8 cellular contexts compared by ENCODE assay signal in the genomic region with DNA sequence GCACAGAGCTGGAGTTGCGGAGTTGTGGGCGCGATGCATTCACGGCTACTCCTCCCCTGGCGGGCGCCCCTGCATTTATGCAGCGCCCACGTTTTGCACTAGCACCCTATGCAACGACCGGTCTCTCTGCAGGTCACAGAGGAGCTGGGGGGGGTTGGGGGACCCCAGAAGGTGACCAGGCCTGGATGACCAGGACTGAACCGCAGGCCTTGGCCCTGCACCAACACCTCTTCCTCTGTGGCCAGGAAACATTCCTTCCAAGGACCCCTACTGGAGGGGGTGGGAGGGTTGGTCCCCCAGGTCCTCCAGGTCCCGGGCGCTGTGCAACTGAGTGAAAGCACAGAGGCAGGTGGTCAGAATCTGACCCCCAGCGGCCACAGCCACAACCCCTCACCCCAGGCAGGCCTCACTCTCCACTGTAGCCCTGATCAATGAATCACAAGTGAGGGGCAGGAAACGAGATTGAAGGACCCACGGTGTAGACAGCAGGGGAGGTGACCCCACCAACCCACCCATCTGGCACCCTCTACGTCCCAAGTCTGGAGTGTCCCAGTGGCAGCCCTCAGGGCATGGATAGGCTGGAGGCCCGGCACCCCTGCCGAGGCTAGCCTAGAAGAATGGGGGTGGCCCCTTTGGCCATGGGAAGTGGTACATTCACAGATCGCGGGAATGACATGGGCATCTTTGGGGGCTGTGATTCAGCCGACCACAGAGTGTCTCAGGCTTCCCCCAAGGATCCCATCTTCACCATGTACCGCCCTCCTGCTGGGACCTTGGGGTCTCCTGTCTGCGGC. TPM values are rescaled to one million over a fixed set of nuclear protein-coding genes. Genes with fewer than 3 reads are reported as not detected.
DNase-seq lines count a peak whose midpoint lies in the region; ATAC-seq and TF ChIP-seq lines count a peak whose summit lies in the region.

No MANE protein-coding gene starts in this region.

- intact Hi-C loops in CD4-positive, alpha-beta memory T cell (cut with micrococcal nuclease) = loop anchor here (1.0 to 2.0 kb wide), 4 partner anchors 11 to 43 kb away; a partner anchor contains a TSS
- intact Hi-C loops in adrenal gland (cut with DNase I) (no loop called here), transverse colon (cut with DNase I; ENCODE audit: low total_unique reads) (no loop called here)

- no peaks in the 10 kb centered on the region for H3K36me3 ChIP-seq in CD4-positive, alpha-beta memory T cell (ENCODE audit: insufficient read depth, low read length)
- H3K36me3 ChIP-seq in adrenal gland (replicated peaks in 1 of 2) = no peaks in the 10 kb centered on the region
- no peaks in the 10 kb centered on the region for H3K36me3 ChIP-seq in transverse colon

- peaks cover 50% of the 10 kb centered on the region for H3K4me1 ChIP-seq in CD4-positive, alpha-beta memory T cell (ENCODE audit: insufficient read depth, low read length)
- H3K4me1 ChIP-seq in adrenal gland (replicated peaks in 1 of 2) (peaks cover 44 to 55% of the 10 kb centered on the region in 2 donors), transverse colon (peaks cover 24 to 78% (median 44%) of the 10 kb centered on the region in 4 donors)

- H3K9me3 Mint-ChIP-seq in CD4-positive, alpha-beta memory T cell = no peaks in the 10 kb centered on the region

- peaks cover 11 to 51% (median 30%) of the 10 kb centered on the region in 4 donors for H3K4me1 Mint-ChIP-seq in CD4-positive, alpha-beta memory T cell

- H3K36me3 Mint-ChIP-seq in CD4-positive, alpha-beta memory T cell = peaks cover 0 to 4% of the 10 kb centered on the region in 2 donors

- CTCF ChIA-PET in CD4-positive, alpha-beta memory T cell (lab: Charles Lee; ENCODE audit: partially characterized antibody) = interaction anchor here (0.5 to 2.9 kb wide), 4 partner anchors 8 to 408 kb away, joined by 3 to 9 read pairs (median 6); no protein-coding TSS in a partner anchor

- H3K4me3 Mint-ChIP-seq in CD4-positive, alpha-beta memory T cell = peak overlapping the region; percentile 85 to 98 (median 92)

- in situ Hi-C loops in transverse colon (cut with MboI; ENCODE audit: low pct_ligation_motif_present in 1 of 4, low pct_unique_long_range_greater_than_20kb in 1 of 4, low sequenced_read_pairs in 3 of 4) = no loop called here

- no peaks in the 10 kb centered on the region for H3K27me3 ChIP-seq in CD4-positive, alpha-beta memory T cell (ENCODE audit: insufficient read depth, low read length)
- H3K27me3 ChIP-seq in adrenal gland = no peaks in the 10 kb centered on the region
- H3K27me3 ChIP-seq in transverse colon = no peaks in the 10 kb centered on the region

- WGBS in adrenal gland, 4 donors = 30 to 59% (median 42%) methylated on average over 4 to 24 of the region's 24 CpGs
- 29% methylated on average over 22 of the region's 24 CpGs; no CpG with 5 or more reads in 1 of the 2 donors for WGBS in transverse colon (ENCODE audit: low coverage in 1 of 2), 2 donors

- no peak for DNase-seq in CD4-positive, alpha-beta memory T cell
- peak in 4 of 7 donors; percentile 29 to 59 (median 52) for DNase-seq in adrenal gland
- peak; percentile 41 for DNase-seq in left kidney (ENCODE audit: low read depth, low spot score)
- no peak for DNase-seq in transverse colon
- no peak for DNase-seq in NAMALWA (ENCODE audit: low spot score)
- DNase-seq in CD1c-positive myeloid dendritic cell (ENCODE audit: extremely low spot score) = no peak
- no peak for DNase-seq in activated CD4-positive, alpha-beta T cell treated with anti-CD3 and anti-CD28 coated beads for 1 hour

- peak overlapping the region; percentile 93 to 99 (median 97) for H3K27ac Mint-ChIP-seq in CD4-positive, alpha-beta memory T cell

- peak overlapping the region; percentile 59 to 87 for H3K4me3 ChIP-seq in CD4-positive, alpha-beta memory T cell (ENCODE audit: low read length in 2 of 2)
- H3K4me3 ChIP-seq in adrenal gland (peak overlapping the region in 2 of 4 donors; percentile 33 to 67), transverse colon (peak overlapping the region; percentile 55 to 78 (median 68))

- POLR2A ChIA-PET in CD4-positive, alpha-beta memory T cell (lab: Charles Lee; ENCODE audit: partially characterized antibody) = interaction anchor here (0.7 to 6.7 kb wide), 15 partner anchors 10 to 165 kb away, joined by 3 to 88 read pairs (median 7); a partner anchor contains a TSS

- TF ChIP-seq CTCF in adrenal gland (IDR thresholded peaks at IDR 0.05) = no peak
- peak in 1 of 5 experiments; percentile 12 for TF ChIP-seq CTCF in transverse colon (IDR thresholded peaks at IDR 0.05)

- no peaks in the 10 kb centered on the region for H3K9me3 ChIP-seq in CD4-positive, alpha-beta memory T cell (ENCODE audit: control insufficient read depth in 1 of 2, low read length in 2 of 2)
- H3K9me3 ChIP-seq in adrenal gland (replicated peaks in 1 of 3) (no peaks in the 10 kb centered on the region), transverse colon (no peaks in the 10 kb centered on the region)

- ATAC-seq in HG02759 (IDR thresholded peaks at IDR 0.05; ENCODE audit: unreplicated experiment) = peak; percentile 4

- no peak for TF ChIP-seq POLR2A in adrenal gland (IDR thresholded peaks at IDR 0.05)
- no peak for TF ChIP-seq POLR2A in transverse colon (IDR thresholded peaks at IDR 0.05)

- H3K27me3 Mint-ChIP-seq in CD4-positive, alpha-beta memory T cell = no peaks in the 10 kb centered on the region

- peak overlapping the region; percentile 97 for H3K27ac ChIP-seq in CD4-positive, alpha-beta memory T cell (ENCODE audit: low read depth, low read length)
- H3K27ac ChIP-seq in adrenal gland (peak overlapping the region; percentile 42 to 100 (median 98)), transverse colon (peak overlapping the region; percentile 96 to 100 (median 98))

- no peak for TF ChIP-seq EP300 in transverse colon (IDR thresholded peaks at IDR 0.05; ENCODE audit: low read depth)

RNA-seq across cellular contexts. Expression of a gene that starts 11.1 kb away (rescaled TPM):
- 100 to 1,000 TPM; 194 to 195 TPM for total RNA-seq in CD4-positive, alpha-beta memory T cell
- polyA plus RNA-seq in CD4-positive, alpha-beta memory T cell = 10 to 100 TPM; 24.1 to 63.9 TPM
- total RNA-seq in adrenal gland = 100 to 1,000 TPM; 106 to 440 (median 171) TPM
- polyA plus RNA-seq in adrenal gland = 100 to 1,000 TPM in 2 of 3 donors, 10 to 100 TPM in 1; 30.4 to 238 (median 140) TPM
- 100 to 1,000 TPM; 189 to 279 (median 236) TPM for total RNA-seq in transverse colon

RNA-seq across cellular contexts. Expression of a gene that starts 34.0 kb away (rescaled TPM):
- total RNA-seq in CD4-positive, alpha-beta memory T cell = 100 to 1,000 TPM; 130 to 135 TPM
- 100 to 1,000 TPM in 1 of 2 donors, 10 to 100 TPM in 1; 29.6 to 114 TPM for polyA plus RNA-seq in CD4-positive, alpha-beta memory T cell
- total RNA-seq in adrenal gland (10 to 100 TPM; 25.5 to 54.0 (median 45.2) TPM), transverse colon (10 to 100 TPM; 18.7 to 74.2 (median 46.1) TPM)
- polyA plus RNA-seq in adrenal gland = 10 to 100 TPM; 13.6 to 22.4 (median 16.0) TPM

RNA-seq across cellular contexts. Expression of a gene that starts 34.6 kb away (rescaled TPM):
- 10 to 100 TPM; 18.6 to 22.1 TPM for total RNA-seq in CD4-positive, alpha-beta memory T cell
- polyA plus RNA-seq in CD4-positive, alpha-beta memory T cell = 1 to 10 TPM in 1 of 2 donors, under 1 TPM in 1; 0.84 to 1.2 TPM
- 1 to 10 TPM in 6 of 8 donors, under 1 TPM in 2; 0.69 to 8.7 (median 2.1) TPM for total RNA-seq in adrenal gland
- 10 to 100 TPM in 2 of 3 donors, 1 to 10 TPM in 1; 2.6 to 24.6 (median 17.4) TPM for polyA plus RNA-seq in adrenal gland
- 1 to 10 TPM in 2 of 4 donors, not detected in 2; 2.3 to 5.4 TPM for total RNA-seq in transverse colon

RNA-seq across cellular contexts. Expression of a gene that starts 46.6 kb away (rescaled TPM):
- 10 to 100 TPM; 52.2 to 59.4 TPM for total RNA-seq in CD4-positive, alpha-beta memory T cell
- polyA plus RNA-seq in CD4-positive, alpha-beta memory T cell = 1 to 10 TPM; 2.8 to 6.6 TPM
- total RNA-seq in adrenal gland = 100 to 1,000 TPM in 1 of 8 donors, 10 to 100 TPM in 7; 55.0 to 122 (median 82.4) TPM
- polyA plus RNA-seq in adrenal gland = 10 to 100 TPM; 11.8 to 87.5 (median 57.7) TPM
- total RNA-seq in transverse colon = 10 to 100 TPM; 66.7 to 88.6 (median 84.4) TPM

Comparison
In these comparisons a context has a peak if more than half of its experiments do, and no peak if none do; other contexts are left out.
1. DNase-seq: peak in adrenal gland (4 of 7) and left kidney (single experiment); none in CD4-positive, alpha-beta memory T cell (0 of 5), transverse colon (single experiment), NAMALWA (single experiment), CD1c-positive myeloid dendritic cell (single experiment) and activated CD4-positive, alpha-beta T cell treated with anti-CD3 and anti-CD28 coated beads for 1 hour (single experiment).
2. Peak in every context shown above with its lines, with median percentiles within 50 percentile points of each other: H3K27ac ChIP-seq.